In genomic region chr12:100741084-100741711, GRCh38 we compare ENCODE assay signal across 1 cellular context.
TF ChIP-seq lines count a peak whose summit lies in the region.

No MANE protein-coding gene starts in this region.

TF ChIP-seq in GM23338, 12 proteins besides CTCF, POLR2A, EP300 and RAD21 (continued from another document):
- TF ChIP-seq REST (IDR thresholded peaks at IDR 0.05; ENCODE audit: unreplicated experiment) (no peak), CREB1 (CRISPR knock-in tag; IDR thresholded peaks at IDR 0.05; ENCODE audit: low read depth) (no peak), JUNB (IDR thresholded peaks at IDR 0.05; ENCODE audit: unreplicated experiment) (no peak), STAT1 (IDR thresholded peaks at IDR 0.05; ENCODE audit: unreplicated experiment) (no peak), EZH2 (IDR thresholded peaks at IDR 0.05; ENCODE audit: low read depth, unreplicated experiment) (no peak)
